In the genomic region with DNA sequence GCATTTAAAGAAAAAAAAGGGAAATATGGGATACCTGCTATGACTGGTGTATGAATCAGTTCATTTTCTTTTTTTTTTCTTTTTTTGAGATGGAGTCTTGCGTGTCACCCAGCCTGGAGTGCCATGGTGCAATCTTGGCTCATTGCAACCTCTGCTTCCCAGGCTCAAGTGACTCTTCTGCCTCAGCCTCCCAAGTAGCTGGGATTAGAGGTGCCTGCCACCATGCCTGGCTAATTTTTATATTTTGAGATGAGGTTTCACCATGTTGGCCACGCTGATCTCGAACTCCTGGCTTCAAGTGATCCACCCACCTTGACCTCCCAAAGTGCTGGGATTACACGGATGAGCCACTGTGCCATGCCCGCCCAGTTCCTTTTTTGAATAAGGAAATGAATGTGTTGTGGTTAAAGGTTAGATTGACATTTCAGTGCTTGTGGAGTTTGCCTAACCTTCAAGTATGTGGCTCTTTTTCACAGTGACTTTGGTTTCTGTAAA, we compare ENCODE assay signal across 7 cellular contexts. TPM values are rescaled to one million over a fixed set of nuclear protein-coding genes. Genes with fewer than 3 reads are reported as not detected.
DNase-seq lines count a peak whose midpoint lies in the region; ATAC-seq, FAIRE-seq and TF ChIP-seq lines count a peak whose summit lies in the region.

No MANE protein-coding gene starts in this region.

- no TSS peak for BruUV-seq in mammary epithelial cell (replicated peaks; lab: Mats Ljungman, UMichigan)

- no peaks in the 10 kb centered on the region for H3K27me3 ChIP-seq in mammary epithelial cell (ENCODE audit: insufficient read depth, low read length)
- no peaks in the 10 kb centered on the region for H3K27me3 ChIP-seq in small intestine (ENCODE audit: control insufficient read depth in 2 of 2, insufficient read depth in 2 of 2, low read length in 2 of 2)

- peak overlapping the region; percentile 20 for H3K4me2 ChIP-seq in mammary epithelial cell (ENCODE audit: insufficient read depth, low read depth, low read length)

- 63% methylated on average over 5 of the region's 5 CpGs for WGBS in mammary epithelial cell (ENCODE audit: low coverage, missing lambda C conversion rate)
- WGBS in small intestine, 3 donors: 11 to 35% (median 24%) methylated on average over 5 of the region's 5 CpGs

- intact Hi-C loops in mammary epithelial cell (cut with micrococcal nuclease): loop anchor here (10.0 kb wide), 1 partner anchor 134 kb away; the partner anchor contains the start of gene USP7

- H3K27ac ChIP-seq in mammary epithelial cell (ENCODE audit: insufficient read depth, low read depth, low read length): no peak overlapping the region
- H3K27ac ChIP-seq in small intestine (ENCODE audit: low read depth in 1 of 2, low read length in 1 of 2): peak overlapping the region; percentile 22

- H3K9me3 ChIP-seq in mammary epithelial cell (replicated peaks; ENCODE audit: insufficient read depth, low read length) (no peaks in the 10 kb centered on the region), small intestine (ENCODE audit: control insufficient read depth, low read depth) (no peaks in the 10 kb centered on the region)

- dilution Hi-C loops in mammary epithelial cell (cut with HindIII; ENCODE audit: low sequenced_read_pairs): no loop called here

- H2AFZ ChIP-seq in mammary epithelial cell (ENCODE audit: low read depth, low read length): no peak overlapping the region

- in situ Hi-C loops in mammary epithelial cell (cut with MboI; ENCODE audit: low sequenced_read_pairs in 2 of 2): no loop called here

- TF ChIP-seq POLR2A in NB4 (IDR thresholded peaks at IDR 0.05; ENCODE audit: extremely low read depth, insufficient read length): no peak

- CTCF ChIA-PET in mammary epithelial cell (lab: Charles Lee; ENCODE audit: low non-redundant PET): no interaction called here

- H3K36me3 ChIP-seq in mammary epithelial cell (ENCODE audit: insufficient read depth, low read length): peaks cover 42% of the 10 kb centered on the region
- H3K36me3 ChIP-seq in small intestine (ENCODE audit: control insufficient read depth in 2 of 2, insufficient read depth in 2 of 2, low read length in 2 of 2): peaks cover 7 to 16% of the 10 kb centered on the region in 2 donors

- TF ChIP-seq CTCF in NB4 (IDR thresholded peaks at IDR 0.05; ENCODE audit: low read depth, low read length): no peak
- no peak for TF ChIP-seq CTCF in mammary epithelial cell (conservative IDR thresholded peaks at IDR 0.05 in 1 of 2, IDR thresholded peaks at IDR 0.05 in 1 of 2; ENCODE audit: extremely low read depth in 1 of 2, insufficient read depth in 1 of 2, low read depth in 1 of 2, low read length in 2 of 2)

- H3K79me2 ChIP-seq in mammary epithelial cell (ENCODE audit: insufficient read depth, low read length): peaks cover 100% of the 10 kb centered on the region

- H3K9ac ChIP-seq in mammary epithelial cell (ENCODE audit: insufficient read depth, low read length): no peak overlapping the region

- peak; percentile 71 for DNase-seq in NB4 (ENCODE audit: low read depth)
- peak; percentile 43 for DNase-seq in mammary epithelial cell
- DNase-seq in small intestine: peak; percentile 47
- no peak for DNase-seq in activated gamma-delta T cell treated with Interleukin-2 at 50 U/mL for 16 hours
- no peak for DNase-seq in midbrain (lab: John Stamatoyannopoulos, UW)

- H3K4me1 ChIP-seq in mammary epithelial cell (ENCODE audit: insufficient read depth, low read length): peaks cover 58% of the 10 kb centered on the region
- peaks cover 20 to 47% of the 10 kb centered on the region in 2 donors for H3K4me1 ChIP-seq in small intestine (ENCODE audit: control insufficient read depth in 2 of 2, insufficient read depth in 1 of 2, low read depth in 1 of 2, low read length in 1 of 2)

- peak; percentile 70 for ATAC-seq in GM19463 (IDR thresholded peaks at IDR 0.05; ENCODE audit: unreplicated experiment)
- no peak for ATAC-seq in GM19023 (IDR thresholded peaks at IDR 0.05; ENCODE audit: unreplicated experiment)

- H3K4me3 ChIP-seq in NB4 (ENCODE audit: low read depth, low read length) (no peak overlapping the region), mammary epithelial cell (replicated peaks in 1 of 3; ENCODE audit: insufficient read depth in 1 of 3, low read depth in 2 of 3, low read length in 3 of 3) (no peak overlapping the region), small intestine (ENCODE audit: low read depth in 1 of 2, low read length in 2 of 2) (no peak overlapping the region)

- peaks cover 72% of the 10 kb centered on the region for H4K20me1 ChIP-seq in mammary epithelial cell (ENCODE audit: insufficient read depth, low read length)

- no peak for FAIRE-seq in small intestine (lab: Jason Lieb, UNC)

RNA-seq across cellular contexts. Expression of gene HAPSTR1, which starts 7.7 kb away (rescaled TPM):
- 100 to 1,000 TPM in 1 of 2 donors, 10 to 100 TPM in 1; 92.6 to 124 TPM for total RNA-seq in mammary epithelial cell
- polyA plus RNA-seq in mammary epithelial cell (21.6 TPM), small intestine (10 to 100 TPM; 11.6 to 18.1 (median 11.9) TPM)
- 84.4 TPM for polyA minus RNA-seq in mammary epithelial cell

Comparison
In these comparisons a context has a peak if more than half of its experiments do, and no peak if none do; other contexts are left out.
1. DNase-seq: peak in NB4 (single experiment), mammary epithelial cell (single experiment) and small intestine (single experiment); none in activated gamma-delta T cell treated with Interleukin-2 at 50 U/mL for 16 hours (single experiment) and midbrain (single experiment).